In genomic region chr2:129758461-129759185, GRCh38 we compare ENCODE assay signal across 9 cellular contexts.
DNase-seq lines count a peak whose midpoint lies in the region; ATAC-seq, FAIRE-seq and TF ChIP-seq lines count a peak whose summit lies in the region.
"Had no signal": no experiment of that assay in that cellular context is flagged by ENCODE, and none has a peak within 500 bp of the region (broad histone marks: within the 10 kb centered on the region; RNA-seq: fewer than 3 reads in every experiment).

No MANE protein-coding gene starts in this region.

- H3K36me3 Mint-ChIP-seq in activated naive CD8-positive, alpha-beta T cell treated with anti-CD3 and anti-CD28 coated beads, Interleukin-2, amount 10 ng/mL, durations not matched to agents 7 days and 5 days = no peaks in the 10 kb centered on the region
- no peaks in the 10 kb centered on the region for H3K36me3 Mint-ChIP-seq in effector memory CD8-positive, alpha-beta T cell (ENCODE audit: insufficient read depth)

- H3K4me1 Mint-ChIP-seq in activated naive CD8-positive, alpha-beta T cell treated with anti-CD3 and anti-CD28 coated beads, Interleukin-2, amount 10 ng/mL, durations not matched to agents 7 days and 5 days = no peaks in the 10 kb centered on the region
- no peaks in the 10 kb centered on the region for H3K4me1 Mint-ChIP-seq in effector memory CD8-positive, alpha-beta T cell (ENCODE audit: low read depth in 2 of 2)

- H3K79me2 ChIP-seq in keratinocyte (ENCODE audit: control insufficient read depth, insufficient read depth, low read length) = no peaks in the 10 kb centered on the region

- POLR2A ChIA-PET in activated naive CD8-positive, alpha-beta T cell treated with anti-CD3 and anti-CD28 coated beads, Interleukin-2, amount 10 ng/mL, durations not matched to agents 7 days and 5 days (lab: Charles Lee) = no interaction called here

- H3K27ac ChIP-seq in HL-60 (replicated peaks) = no peak overlapping the region
- H3K27ac ChIP-seq in keratinocyte (ENCODE audit: control insufficient read depth, insufficient read depth, low read length) = no peak overlapping the region
- peak overlapping the region in 10 of 21 experiments; percentile 4 to 64 (median 50) for H3K27ac ChIP-seq in skin epidermis

- no peaks in the 10 kb centered on the region for H3K27me3 ChIP-seq in HL-60 (ENCODE audit: insufficient read depth, poor library complexity, severe bottlenecking)
- no peaks in the 10 kb centered on the region for H3K27me3 ChIP-seq in keratinocyte (ENCODE audit: control insufficient read depth, extremely low read depth, insufficient read depth, low read length)

- no peaks in the 10 kb centered on the region for H3K4me1 ChIP-seq in keratinocyte (ENCODE audit: control insufficient read depth, extremely low read depth, insufficient read depth, low read length)

- no peaks in the 10 kb centered on the region for H4K20me1 ChIP-seq in keratinocyte (ENCODE audit: control insufficient read depth, extremely low read depth, insufficient read depth, low read length)

- no peaks in the 10 kb centered on the region for H3K9me3 ChIP-seq in keratinocyte (ENCODE audit: control insufficient read depth, low read depth, low read length)

- FAIRE-seq in keratinocyte (lab: Jason Lieb, UNC) (no peak), frontal cortex (lab: Jason Lieb, UNC) (no peak)
- FAIRE-seq: TTC549 had no signal

- H3K4me3 ChIP-seq in HL-60 (replicated peaks; ENCODE audit: insufficient read depth, low read length) = no peak overlapping the region
- peak overlapping the region in 2 of 3 experiments; percentile 2 to 36 for H3K4me3 ChIP-seq in keratinocyte (ENCODE audit: control insufficient read depth in 2 of 3, extremely low read depth in 1 of 3, insufficient read depth in 2 of 3, low read depth in 1 of 3, low read length in 3 of 3)
- peak overlapping the region; percentile 3 to 36 (median 20) for H3K4me3 ChIP-seq in skin epidermis

- H3K27ac Mint-ChIP-seq in activated naive CD8-positive, alpha-beta T cell treated with anti-CD3 and anti-CD28 coated beads, Interleukin-2, amount 10 ng/mL, durations not matched to agents 7 days and 5 days = peak overlapping the region; percentile 7
- no peak overlapping the region for H3K27ac Mint-ChIP-seq in effector memory CD8-positive, alpha-beta T cell

- ATAC-seq in activated naive CD8-positive, alpha-beta T cell treated with anti-CD3 and anti-CD28 coated beads, Interleukin-2, amount 10 ng/mL, durations not matched to agents 7 days and 5 days (ENCODE audit: low read depth) = peak; percentile 45
- no peak for ATAC-seq in effector memory CD8-positive, alpha-beta T cell (replicated peaks)
- ATAC-seq in HG03460 (IDR thresholded peaks at IDR 0.05; ENCODE audit: unreplicated experiment) = no peak

- peak overlapping the region; percentile 47 for H3K4me3 Mint-ChIP-seq in activated naive CD8-positive, alpha-beta T cell treated with anti-CD3 and anti-CD28 coated beads, Interleukin-2, amount 10 ng/mL, durations not matched to agents 7 days and 5 days
- H3K4me3 Mint-ChIP-seq in effector memory CD8-positive, alpha-beta T cell = no peak overlapping the region

- H3K4me2 ChIP-seq in keratinocyte (ENCODE audit: control insufficient read depth, extremely low read depth, insufficient read depth, low read depth, low read length) = peak overlapping the region; percentile 47

- no peaks in the 10 kb centered on the region for H3K36me3 ChIP-seq in keratinocyte (ENCODE audit: control insufficient read depth in 2 of 2, extremely low read depth in 1 of 2, insufficient read depth in 2 of 2, low read length in 2 of 2)

- dilution Hi-C loops in keratinocyte (cut with MboI; ENCODE audit: extremely low pct_ligation_motif_present, low sequenced_read_pairs) = no loop called here

- no peaks in the 10 kb centered on the region for H3K27me3 Mint-ChIP-seq in activated naive CD8-positive, alpha-beta T cell treated with anti-CD3 and anti-CD28 coated beads, Interleukin-2, amount 10 ng/mL, durations not matched to agents 7 days and 5 days
- H3K27me3 Mint-ChIP-seq in effector memory CD8-positive, alpha-beta T cell = peaks cover 0 to 11% of the 10 kb centered on the region in 2 donors

- no peaks in the 10 kb centered on the region for H3K9me3 Mint-ChIP-seq in activated naive CD8-positive, alpha-beta T cell treated with anti-CD3 and anti-CD28 coated beads, Interleukin-2, amount 10 ng/mL, durations not matched to agents 7 days and 5 days
- H3K9me3 Mint-ChIP-seq in effector memory CD8-positive, alpha-beta T cell = no peaks in the 10 kb centered on the region

- no peak overlapping the region for H3K9ac ChIP-seq in keratinocyte (ENCODE audit: control insufficient read depth, extremely low read depth, insufficient read depth, low read length)

- DNase-seq in HL-60 (ENCODE audit: low read depth in 1 of 2, low spot score in 1 of 2) (peak; percentile 3 to 53), keratinocyte (ENCODE audit: low read depth, low spot score) (no peak), frontal cortex (ENCODE audit: low spot score in 2 of 2) (no peak), T1000 (lab: John Stamatoyannopoulos, UW) (no peak)
- DNase-seq in activated naive CD8-positive, alpha-beta T cell treated with anti-CD3 and anti-CD28 coated beads, Interleukin-2, amount 10 ng/mL, durations not matched to agents 7 days and 5 days = no peak
- no peak for DNase-seq in effector memory CD8-positive, alpha-beta T cell

- H2AFZ ChIP-seq in keratinocyte (ENCODE audit: control insufficient read depth, low read length) = peak overlapping the region; percentile 39

- no peaks in the 10 kb centered on the region for H3K9me1 ChIP-seq in keratinocyte (ENCODE audit: control insufficient read depth, extremely low read depth, insufficient read depth, low read length)

- TF ChIP-seq CTCF in HL-60 (IDR thresholded peaks at IDR 0.05; ENCODE audit: insufficient read depth, low read length) (no peak), keratinocyte (optimal IDR thresholded peaks at IDR 0.05 in 1 of 3, IDR thresholded peaks at IDR 0.05 in 1 of 3, conservative IDR thresholded peaks at IDR 0.05 in 1 of 3; ENCODE audit: extremely low read depth in 1 of 3, insufficient read depth in 2 of 3, low read length in 3 of 3) (no peak)

Comparison
In these comparisons a context has a peak if more than half of its experiments do, and no peak if none do; other contexts are left out.
1. DNase-seq: peak in HL-60 (2 of 2); none in activated naive CD8-positive, alpha-beta T cell treated with anti-CD3 and anti-CD28 coated beads, Interleukin-2, amount 10 ng/mL, durations not matched to agents 7 days and 5 days (single experiment), keratinocyte (single experiment), frontal cortex (0 of 2), effector memory CD8-positive, alpha-beta T cell (0 of 3) and T1000 (single experiment).